10 cellular contexts compared by ENCODE assay signal in genomic region chr20:34037121-34037520, GRCh38. TPM values are rescaled to one million over a fixed set of nuclear protein-coding genes. Genes with fewer than 3 reads are reported as not detected.
A peak's percentile ranks its signal among the peaks of the same experiment; 100 is the strongest.
DNase-seq lines count a peak whose midpoint lies in the region; TF ChIP-seq lines count a peak whose summit lies in the region.
"Had no signal": no experiment of that assay in that cellular context is flagged by ENCODE, and none has a peak within 500 bp of the region (broad histone marks: within the 10 kb centered on the region; RNA-seq: fewer than 3 reads in every experiment).

No MANE protein-coding gene starts in this region.

- H3K9me3 ChIP-seq in CD4-positive, alpha-beta memory T cell (ENCODE audit: control insufficient read depth in 1 of 2, low read length in 2 of 2): no peaks in the 10 kb centered on the region
- H3K9me3 ChIP-seq: right lobe of liver had no signal

- peak overlapping the region; percentile 5 to 83 (median 58) for H3K27ac Mint-ChIP-seq in CD4-positive, alpha-beta memory T cell

- no peaks in the 10 kb centered on the region for H3K27me3 Mint-ChIP-seq in CD4-positive, alpha-beta memory T cell

- H3K4me3 Mint-ChIP-seq in CD4-positive, alpha-beta memory T cell: peak overlapping the region in 7 of 8 donors; percentile 22 to 76 (median 55)

- peaks cover 17 to 33% of the 10 kb centered on the region in 2 donors for H3K36me3 Mint-ChIP-seq in CD4-positive, alpha-beta memory T cell

- peak overlapping the region; percentile 2 for H3K27ac ChIP-seq in CD4-positive, alpha-beta memory T cell (ENCODE audit: low read depth, low read length)
- H3K27ac ChIP-seq: right lobe of liver had no signal

- H3K27me3 ChIP-seq in CD4-positive, alpha-beta memory T cell (ENCODE audit: insufficient read depth, low read length): no peaks in the 10 kb centered on the region
- H3K27me3 ChIP-seq: right lobe of liver had no signal

- no peaks in the 10 kb centered on the region for H3K9me3 Mint-ChIP-seq in CD4-positive, alpha-beta memory T cell

- POLR2A ChIA-PET in CD4-positive, alpha-beta memory T cell (lab: Charles Lee; ENCODE audit: partially characterized antibody): interaction anchor here (1.1 to 1.6 kb wide), 3 partner anchors 42 to 75 kb away, joined by 4 to 6 read pairs (median 5); partner anchors contain the start of genes EIF2S2 and RALY

- H3K4me3 ChIP-seq in CD4-positive, alpha-beta memory T cell (ENCODE audit: low read length in 2 of 2): no peak overlapping the region
- H3K4me3 ChIP-seq in choroid plexus epithelial cell (ENCODE audit: low read depth, low read length): no peak overlapping the region
- H3K4me3 ChIP-seq: right lobe of liver had no signal

- CTCF ChIA-PET in CD4-positive, alpha-beta memory T cell (lab: Charles Lee; ENCODE audit: partially characterized antibody): interaction anchor here (0.5 to 1.5 kb wide), 2 partner anchors 8 to 122 kb away, joined by 3 read pairs; no protein-coding TSS in a partner anchor

- intact Hi-C loops in CD4-positive, alpha-beta memory T cell (cut with micrococcal nuclease): loop anchor here (5.0 kb wide), 1 partner anchor 45 kb away; the partner anchor contains the start of gene RALY

- TF ChIP-seq CTCF in choroid plexus epithelial cell (conservative IDR thresholded peaks at IDR 0.05; ENCODE audit: low read depth, low read length): no peak

- peak; percentile 23 to 58 (median 35) for DNase-seq in CD4-positive, alpha-beta memory T cell
- peak; percentile 12 to 32 for DNase-seq in activated CD4-positive, alpha-beta T cell treated with anti-CD3 and anti-CD28 coated beads, Interleukin-2, amount 50 U/mL, for 24 hours (ENCODE audit: low read depth in 1 of 2, low spot score in 1 of 2)
- DNase-seq in choroid plexus epithelial cell (ENCODE audit: low read depth) (peak; percentile 20), NCI-H146 treated with DMSO at 0.1 percent for 48 hours (lab: John Stamatoyannopoulos, UW; ENCODE audit: unreplicated experiment) (no peak), NOMO-1 treated with DMSO at 0.1 percent for 48 hours (lab: John Stamatoyannopoulos, UW; ENCODE audit: unreplicated experiment) (no peak), hepatic stellate cell (ENCODE audit: low spot score) (no peak), DMS114 treated with DMSO at 0.1 percent for 48 hours (lab: John Stamatoyannopoulos, UW; ENCODE audit: unreplicated experiment) (no peak)
- peak; percentile 48 for DNase-seq in stimulated activated CD4-positive, alpha-beta T cell treated with anti-CD3 and anti-CD28 coated beads, Interleukin-12 subunit alpha, Interleukin-12 subunit beta, amount 100 ng/mL, for 4 hours
- DNase-seq: AML-193, right lobe of liver had no signal

- peaks cover 71 to 95% (median 82%) of the 10 kb centered on the region in 4 donors for H3K4me1 Mint-ChIP-seq in CD4-positive, alpha-beta memory T cell

- peaks cover 16% of the 10 kb centered on the region for H3K36me3 ChIP-seq in CD4-positive, alpha-beta memory T cell (ENCODE audit: insufficient read depth, low read length)

- H3K4me1 ChIP-seq in CD4-positive, alpha-beta memory T cell (ENCODE audit: insufficient read depth, low read length): peaks cover 65% of the 10 kb centered on the region
- H3K4me1 ChIP-seq: right lobe of liver had no signal

RNA-seq across cellular contexts. Expression of gene RALY, which starts 43.4 kb away (rescaled TPM):
- total RNA-seq in CD4-positive, alpha-beta memory T cell: 100 to 1,000 TPM; 112 to 116 TPM
- polyA plus RNA-seq in CD4-positive, alpha-beta memory T cell: 100 to 1,000 TPM; 191 to 218 TPM

Comparison
In these comparisons a context has a peak if more than half of its experiments do, and no peak if none do; other contexts are left out.
1. DNase-seq: peak in CD4-positive, alpha-beta memory T cell (5 of 5), activated CD4-positive, alpha-beta T cell treated with anti-CD3 and anti-CD28 coated beads, Interleukin-2, amount 50 U/mL, for 24 hours (2 of 2), choroid plexus epithelial cell (single experiment) and stimulated activated CD4-positive, alpha-beta T cell treated with anti-CD3 and anti-CD28 coated beads, Interleukin-12 subunit alpha, Interleukin-12 subunit beta, amount 100 ng/mL, for 4 hours (single experiment); none in NCI-H146 treated with DMSO at 0.1 percent for 48 hours (single experiment), NOMO-1 treated with DMSO at 0.1 percent for 48 hours (single experiment), hepatic stellate cell (single experiment) and DMS114 treated with DMSO at 0.1 percent for 48 hours (single experiment).